In the genomic region with DNA sequence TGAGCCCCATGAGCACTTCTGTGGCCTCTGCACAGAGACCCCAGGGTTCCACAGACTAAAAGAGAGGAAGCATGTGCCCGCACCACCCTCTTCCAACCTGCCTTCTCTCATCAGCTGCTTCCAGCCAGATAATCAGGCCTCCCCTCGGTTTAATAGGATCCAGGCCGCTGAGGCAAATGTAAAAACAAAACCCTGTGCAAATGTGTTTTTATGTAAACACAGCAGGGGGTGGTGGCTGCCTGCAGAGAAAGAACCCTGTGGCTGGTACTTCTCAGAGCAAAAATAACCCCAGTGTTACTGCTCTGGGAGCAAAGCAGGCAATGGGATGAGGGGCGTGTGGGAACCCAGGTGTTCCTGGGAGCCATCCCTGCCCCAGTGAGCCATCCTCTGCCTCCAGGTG, we compare ENCODE assay signal across 1 cellular context.
TF ChIP-seq lines count a peak whose summit lies in the region.

No MANE protein-coding gene starts in this region.

TF ChIP-seq in SK-N-SH treated with all-trans-retinoic acid at 6 μM for 48 hours, 23 proteins besides CTCF, POLR2A, EP300 and RAD21 (continued from another document):
- TF ChIP-seq, protein P1, sequence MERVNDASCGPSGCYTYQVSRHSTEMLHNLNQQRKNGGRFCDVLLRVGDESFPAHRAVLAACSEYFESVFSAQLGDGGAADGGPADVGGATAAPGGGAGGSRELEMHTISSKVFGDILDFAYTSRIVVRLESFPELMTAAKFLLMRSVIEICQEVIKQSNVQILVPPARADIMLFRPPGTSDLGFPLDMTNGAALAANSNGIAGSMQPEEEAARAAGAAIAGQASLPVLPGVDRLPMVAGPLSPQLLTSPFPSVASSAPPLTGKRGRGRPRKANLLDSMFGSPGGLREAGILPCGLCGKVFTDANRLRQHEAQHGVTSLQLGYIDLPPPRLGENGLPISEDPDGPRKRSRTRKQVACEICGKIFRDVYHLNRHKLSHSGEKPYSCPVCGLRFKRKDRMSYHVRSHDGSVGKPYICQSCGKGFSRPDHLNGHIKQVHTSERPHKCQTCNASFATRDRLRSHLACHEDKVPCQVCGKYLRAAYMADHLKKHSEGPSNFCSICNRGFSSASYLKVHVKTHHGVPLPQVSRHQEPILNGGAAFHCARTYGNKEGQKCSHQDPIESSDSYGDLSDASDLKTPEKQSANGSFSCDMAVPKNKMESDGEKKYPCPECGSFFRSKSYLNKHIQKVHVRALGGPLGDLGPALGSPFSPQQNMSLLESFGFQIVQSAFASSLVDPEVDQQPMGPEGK (CRISPR knock-in tag; IDR thresholded peaks at IDR 0.05; ENCODE audit: borderline replicate concordance), result no peak
- TF ChIP-seq CSDC2 (CRISPR knock-in tag; IDR thresholded peaks at IDR 0.05) (no peak), SNAI2 (CRISPR knock-in tag; IDR thresholded peaks at IDR 0.05) (no peak), GLIS3 (CRISPR knock-in tag; IDR thresholded peaks at IDR 0.05) (no peak), OSR1 (CRISPR knock-in tag; IDR thresholded peaks at IDR 0.05) (no peak), ARNTL (CRISPR knock-in tag; IDR thresholded peaks at IDR 0.05; ENCODE audit: borderline replicate concordance, low read depth) (no peak)
- TF ChIP-seq, protein P2, sequence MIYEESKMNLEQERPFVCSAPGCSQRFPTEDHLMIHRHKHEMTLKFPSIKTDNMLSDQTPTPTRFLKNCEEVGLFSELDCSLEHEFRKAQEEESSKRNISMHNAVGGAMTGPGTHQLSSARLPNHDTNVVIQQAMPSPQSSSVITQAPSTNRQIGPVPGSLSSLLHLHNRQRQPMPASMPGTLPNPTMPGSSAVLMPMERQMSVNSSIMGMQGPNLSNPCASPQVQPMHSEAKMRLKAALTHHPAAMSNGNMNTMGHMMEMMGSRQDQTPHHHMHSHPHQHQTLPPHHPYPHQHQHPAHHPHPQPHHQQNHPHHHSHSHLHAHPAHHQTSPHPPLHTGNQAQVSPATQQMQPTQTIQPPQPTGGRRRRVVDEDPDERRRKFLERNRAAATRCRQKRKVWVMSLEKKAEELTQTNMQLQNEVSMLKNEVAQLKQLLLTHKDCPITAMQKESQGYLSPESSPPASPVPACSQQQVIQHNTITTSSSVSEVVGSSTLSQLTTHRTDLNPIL (CRISPR knock-in tag; IDR thresholded peaks at IDR 0.05; ENCODE audit: low read depth), result no peak
- TF ChIP-seq, protein P3, sequence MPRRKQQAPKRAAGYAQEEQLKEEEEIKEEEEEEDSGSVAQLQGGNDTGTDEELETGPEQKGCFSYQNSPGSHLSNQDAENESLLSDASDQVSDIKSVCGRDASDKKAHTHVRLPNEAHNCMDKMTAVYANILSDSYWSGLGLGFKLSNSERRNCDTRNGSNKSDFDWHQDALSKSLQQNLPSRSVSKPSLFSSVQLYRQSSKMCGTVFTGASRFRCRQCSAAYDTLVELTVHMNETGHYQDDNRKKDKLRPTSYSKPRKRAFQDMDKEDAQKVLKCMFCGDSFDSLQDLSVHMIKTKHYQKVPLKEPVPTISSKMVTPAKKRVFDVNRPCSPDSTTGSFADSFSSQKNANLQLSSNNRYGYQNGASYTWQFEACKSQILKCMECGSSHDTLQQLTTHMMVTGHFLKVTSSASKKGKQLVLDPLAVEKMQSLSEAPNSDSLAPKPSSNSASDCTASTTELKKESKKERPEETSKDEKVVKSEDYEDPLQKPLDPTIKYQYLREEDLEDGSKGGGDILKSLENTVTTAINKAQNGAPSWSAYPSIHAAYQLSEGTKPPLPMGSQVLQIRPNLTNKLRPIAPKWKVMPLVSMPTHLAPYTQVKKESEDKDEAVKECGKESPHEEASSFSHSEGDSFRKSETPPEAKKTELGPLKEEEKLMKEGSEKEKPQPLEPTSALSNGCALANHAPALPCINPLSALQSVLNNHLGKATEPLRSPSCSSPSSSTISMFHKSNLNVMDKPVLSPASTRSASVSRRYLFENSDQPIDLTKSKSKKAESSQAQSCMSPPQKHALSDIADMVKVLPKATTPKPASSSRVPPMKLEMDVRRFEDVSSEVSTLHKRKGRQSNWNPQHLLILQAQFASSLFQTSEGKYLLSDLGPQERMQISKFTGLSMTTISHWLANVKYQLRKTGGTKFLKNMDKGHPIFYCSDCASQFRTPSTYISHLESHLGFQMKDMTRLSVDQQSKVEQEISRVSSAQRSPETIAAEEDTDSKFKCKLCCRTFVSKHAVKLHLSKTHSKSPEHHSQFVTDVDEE (CRISPR knock-in tag; IDR thresholded peaks at IDR 0.05), result no peak
